In the genomic region with DNA sequence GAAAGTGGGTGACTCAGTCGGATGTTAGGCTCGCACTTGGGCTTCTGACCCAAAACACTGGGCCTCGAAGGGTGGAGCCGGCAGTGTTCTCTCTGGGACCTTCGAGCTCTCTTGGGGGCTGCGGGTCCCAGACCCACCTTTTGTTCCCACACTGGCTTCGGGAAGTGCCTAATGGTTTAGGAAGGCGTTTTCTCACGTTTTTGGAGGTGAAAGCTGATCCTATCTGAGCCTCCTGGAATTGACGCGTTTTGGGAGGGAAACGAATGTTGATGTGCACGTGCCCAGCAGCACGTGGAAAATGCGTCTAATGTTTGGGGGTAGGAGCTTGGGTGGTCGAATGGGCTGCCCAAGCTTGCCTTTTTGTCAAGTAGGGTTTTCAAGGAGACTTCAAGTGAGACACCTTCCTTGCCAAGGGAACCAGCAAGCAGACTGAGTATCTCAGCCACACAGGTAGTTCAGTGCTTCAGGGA, we compare ENCODE assay signal across 8 cellular contexts. TPM values are rescaled to one million over a fixed set of nuclear protein-coding genes. Genes with fewer than 3 reads are reported as not detected.
A peak's percentile ranks its signal among the peaks of the same experiment; 100 is the strongest.
DNase-seq lines count a peak whose midpoint lies in the region; ATAC-seq and TF ChIP-seq lines count a peak whose summit lies in the region.

No MANE protein-coding gene starts in this region.

- no peak for TF ChIP-seq CTCF in GM06990 (IDR thresholded peaks at IDR 0.05; ENCODE audit: insufficient read depth, low read length, poor library complexity, severe bottlenecking)

- peaks cover 0 to 4% (median 0%) of the 10 kb centered on the region in 11 donors for H3K9me3 Mint-ChIP-seq in naive thymus-derived CD4-positive, alpha-beta T cell

- ATAC-seq in naive thymus-derived CD4-positive, alpha-beta T cell, result no peak

- H3K27ac Mint-ChIP-seq in naive thymus-derived CD4-positive, alpha-beta T cell, result peak overlapping the region; percentile 36 to 86 (median 70)

- H3K27ac ChIP-seq in ectodermal cell (ENCODE audit: insufficient read depth, low read depth, low read length, poor library complexity, severe bottlenecking), result peak overlapping the region; percentile 60
- H3K27ac ChIP-seq in naive thymus-derived CD4-positive, alpha-beta T cell (ENCODE audit: low read depth, low read length), result peak overlapping the region; percentile 84

- DNase-seq in GM06990 (ENCODE audit: extremely low read depth, insufficient read length), result no peak
- no peak for DNase-seq in MG63
- DNase-seq in naive thymus-derived CD4-positive, alpha-beta T cell, result peak in 1 of 9 donors; percentile 38
- DNase-seq in DMS79 (lab: John Stamatoyannopoulos, UW), result no peak
- no peak for DNase-seq in NCI-H187 (lab: John Stamatoyannopoulos, UW)
- DNase-seq in activated gamma-delta T cell treated with Interleukin-2 at 50 U/mL for 16 hours, result no peak
- DNase-seq in SKM-1 (lab: John Stamatoyannopoulos, UW; ENCODE audit: unreplicated experiment), result no peak

- intact Hi-C loops in naive thymus-derived CD4-positive, alpha-beta T cell (cut with micrococcal nuclease), result loop anchor here (5.0 to 10.0 kb wide), 4 partner anchors 132 to 413 kb away; partner anchors contain the start of genes ACTG1 (in 2 of the 2), DCXR (in 1 of the 2), FAAP100 (in 1 of the 2) and FASN (in 1 of the 2)

- H3K4me1 ChIP-seq in ectodermal cell (ENCODE audit: control insufficient read depth, insufficient read depth, low read length), result peaks cover 18% of the 10 kb centered on the region
- peaks cover 22 to 24% of the 10 kb centered on the region in 2 donors for H3K4me1 ChIP-seq in naive thymus-derived CD4-positive, alpha-beta T cell (ENCODE audit: control insufficient read depth in 2 of 2, insufficient read depth in 2 of 2, low read length in 2 of 2)

- POLR2A ChIA-PET in naive thymus-derived CD4-positive, alpha-beta T cell (lab: Charles Lee), result interaction anchor here (0.6 to 4.7 kb wide), 13 partner anchors 9 to 772 kb away, joined by 3 to 49 read pairs (median 3); partner anchors contain the start of genes CCDC137, DCXR, MCRIP1 and MRPL12

- CTCF ChIA-PET in naive thymus-derived CD4-positive, alpha-beta T cell (lab: Charles Lee), result no interaction called here

- H3K27me3 ChIP-seq in GM06990 (replicated peaks; ENCODE audit: control insufficient read depth, insufficient read depth, low read length), result no peaks in the 10 kb centered on the region
- H3K27me3 ChIP-seq in MG63, result no peaks in the 10 kb centered on the region
- no peaks in the 10 kb centered on the region for H3K27me3 ChIP-seq in ectodermal cell (ENCODE audit: control insufficient read depth, insufficient read depth, low read length, poor library complexity, severe bottlenecking)
- H3K27me3 ChIP-seq in naive thymus-derived CD4-positive, alpha-beta T cell (ENCODE audit: control insufficient read depth in 2 of 2, insufficient read depth in 2 of 2, low read length in 2 of 2), result no peaks in the 10 kb centered on the region

- H3K27me3 Mint-ChIP-seq in naive thymus-derived CD4-positive, alpha-beta T cell, result peaks cover 0 to 3% (median 0%) of the 10 kb centered on the region in 5 donors

- 17% methylated on average over 16 of the region's 16 CpGs for WGBS in ectodermal cell, 2 experiments

- H3K4me1 Mint-ChIP-seq in naive thymus-derived CD4-positive, alpha-beta T cell, result peaks cover 26 to 50% (median 42%) of the 10 kb centered on the region in 7 donors

- H3K9me3 ChIP-seq in MG63, result no peaks in the 10 kb centered on the region
- H3K9me3 ChIP-seq in ectodermal cell (ENCODE audit: control insufficient read depth, low read length), result no peaks in the 10 kb centered on the region
- no peaks in the 10 kb centered on the region for H3K9me3 ChIP-seq in naive thymus-derived CD4-positive, alpha-beta T cell (ENCODE audit: control insufficient read depth in 2 of 3, low read length in 3 of 3)

- peaks cover 36% of the 10 kb centered on the region for H3K36me3 ChIP-seq in GM06990 (ENCODE audit: control insufficient read depth, insufficient read depth, low read length)
- peaks cover 71% of the 10 kb centered on the region for H3K36me3 ChIP-seq in MG63
- H3K36me3 ChIP-seq in ectodermal cell (ENCODE audit: control insufficient read depth, insufficient read depth, low read length), result peaks cover 17% of the 10 kb centered on the region
- peaks cover 6 to 47% (median 21%) of the 10 kb centered on the region in 3 experiments for H3K36me3 ChIP-seq in naive thymus-derived CD4-positive, alpha-beta T cell (ENCODE audit: control insufficient read depth in 2 of 3, insufficient read depth in 3 of 3, low read length in 3 of 3)

- peak overlapping the region; percentile 78 to 95 (median 87) for H3K4me3 Mint-ChIP-seq in naive thymus-derived CD4-positive, alpha-beta T cell

- H3K36me3 Mint-ChIP-seq in naive thymus-derived CD4-positive, alpha-beta T cell, result peaks cover 4 to 18% (median 5%) of the 10 kb centered on the region in 5 donors

- peak overlapping the region; percentile 90 for H3K4me3 ChIP-seq in GM06990 (replicated peaks; ENCODE audit: low read depth, low read length)
- H3K4me3 ChIP-seq in MG63, result peak overlapping the region; percentile 83
- H3K4me3 ChIP-seq in ectodermal cell (ENCODE audit: insufficient read depth, low read depth, low read length), result peak overlapping the region; percentile 100
- peak overlapping the region; percentile 76 for H3K4me3 ChIP-seq in naive thymus-derived CD4-positive, alpha-beta T cell (ENCODE audit: low read length)

RNA-seq across cellular contexts. Expression of gene HGS, which starts 0.7 kb away (rescaled TPM):
- total RNA-seq in MG63 (2014; rRNA removed; shearing (Covaris generic); ENCODE audit: low replicate concordance), result 102 and 116 TPM in 2 replicates
- 108 TPM for polyA plus RNA-seq in ectodermal cell (2013, experiment 1 of 4)
- polyA plus RNA-seq in ectodermal cell (2013, experiment 2 of 4), result 108 TPM
- 95.2 TPM for polyA plus RNA-seq in ectodermal cell (2013, experiment 3 of 4)
- 92.3 TPM for polyA plus RNA-seq in ectodermal cell (2013, experiment 4 of 4)
- 100 to 1,000 TPM; 108 to 174 (median 153) TPM for total RNA-seq in naive thymus-derived CD4-positive, alpha-beta T cell
- polyA plus RNA-seq in naive thymus-derived CD4-positive, alpha-beta T cell, result 10 to 100 TPM; 19.8 to 40.3 TPM

RNA-seq across cellular contexts. Expression of gene ARL16, which starts 0.9 kb away (rescaled TPM):
- 35.0 and 47.8 TPM in 2 replicates for total RNA-seq in MG63 (2014; rRNA removed; shearing (Covaris generic); ENCODE audit: low replicate concordance)
- polyA plus RNA-seq in ectodermal cell (2013, experiment 1 of 4), result 64.0 TPM
- polyA plus RNA-seq in ectodermal cell (2013, experiment 2 of 4), result 62.6 TPM
- 48.6 TPM for polyA plus RNA-seq in ectodermal cell (2013, experiment 3 of 4)
- polyA plus RNA-seq in ectodermal cell (2013, experiment 4 of 4), result 57.1 TPM
- total RNA-seq in naive thymus-derived CD4-positive, alpha-beta T cell, result 10 to 100 TPM; 12.0 to 30.6 (median 30.1) TPM
- 10 to 100 TPM; 33.6 to 35.3 TPM for polyA plus RNA-seq in naive thymus-derived CD4-positive, alpha-beta T cell

RNA-seq across cellular contexts. Expression of gene CCDC137, which starts 17.9 kb away (rescaled TPM):
- total RNA-seq in MG63 (2014; rRNA removed; shearing (Covaris generic); ENCODE audit: low replicate concordance), result 55.2 and 133 TPM in 2 replicates
- 39.7 TPM for polyA plus RNA-seq in ectodermal cell (2013, experiment 1 of 4)
- polyA plus RNA-seq in ectodermal cell (2013, experiment 2 of 4), result 34.3 TPM
- polyA plus RNA-seq in ectodermal cell (2013, experiment 3 of 4), result 30.9 TPM
- 32.6 TPM for polyA plus RNA-seq in ectodermal cell (2013, experiment 4 of 4)
- 10 to 100 TPM; 16.3 to 33.5 (median 27.1) TPM for total RNA-seq in naive thymus-derived CD4-positive, alpha-beta T cell
- 10 to 100 TPM; 10.0 to 26.0 TPM for polyA plus RNA-seq in naive thymus-derived CD4-positive, alpha-beta T cell

RNA-seq across cellular contexts. Expression of gene OXLD1, which starts 18.1 kb away (rescaled TPM):
- 61.1 and 64.7 TPM in 2 replicates for total RNA-seq in MG63 (2014; rRNA removed; shearing (Covaris generic); ENCODE audit: low replicate concordance)
- polyA plus RNA-seq in ectodermal cell (2013, experiment 1 of 4), result 27.3 TPM
- 23.2 TPM for polyA plus RNA-seq in ectodermal cell (2013, experiment 2 of 4)
- 26.6 TPM for polyA plus RNA-seq in ectodermal cell (2013, experiment 3 of 4)
- polyA plus RNA-seq in ectodermal cell (2013, experiment 4 of 4), result 37.0 TPM
- 10 to 100 TPM; 35.9 to 61.9 (median 47.5) TPM for total RNA-seq in naive thymus-derived CD4-positive, alpha-beta T cell
- polyA plus RNA-seq in naive thymus-derived CD4-positive, alpha-beta T cell, result 100 to 1,000 TPM; 108 to 123 TPM

RNA-seq across cellular contexts. Expression of gene MRPL12, which starts 18.7 kb away (rescaled TPM):
- 146 and 225 TPM in 2 replicates for total RNA-seq in MG63 (2014; rRNA removed; shearing (Covaris generic); ENCODE audit: low replicate concordance)
- 83.2 TPM for polyA plus RNA-seq in ectodermal cell (2013, experiment 1 of 4)
- polyA plus RNA-seq in ectodermal cell (2013, experiment 2 of 4), result 84.6 TPM
- polyA plus RNA-seq in ectodermal cell (2013, experiment 3 of 4), result 63.0 TPM
- polyA plus RNA-seq in ectodermal cell (2013, experiment 4 of 4), result 71.5 TPM
- total RNA-seq in naive thymus-derived CD4-positive, alpha-beta T cell, result 10 to 100 TPM; 21.3 to 83.8 (median 26.6) TPM
- polyA plus RNA-seq in naive thymus-derived CD4-positive, alpha-beta T cell, result 10 to 100 TPM; 46.3 to 51.7 TPM
